1 cellular context compared by ENCODE assay signal in genomic region chr18:76993085-76993382, GRCh38.
TF ChIP-seq lines count a peak whose summit lies in the region.

No MANE protein-coding gene starts in this region.

TF ChIP-seq in IMR-90, 13 proteins besides CTCF, POLR2A, EP300 and RAD21 (continued from another document):
- no peak for TF ChIP-seq ELK1 (IDR thresholded peaks at IDR 0.05; ENCODE audit: borderline replicate concordance, low read depth, low read length)
- no peak for TF ChIP-seq RFX5 (IDR thresholded peaks at IDR 0.05; ENCODE audit: low read depth, low read length)
- TF ChIP-seq BHLHE40 (IDR thresholded peaks at IDR 0.05; ENCODE audit: low read depth, low read length), result no peak
- TF ChIP-seq FOS (IDR thresholded peaks at IDR 0.05; ENCODE audit: low read depth, low read length), result no peak
- TF ChIP-seq RCOR1 (IDR thresholded peaks at IDR 0.05; ENCODE audit: insufficient replicate concordance, low read length), result no peak
- TF ChIP-seq USF2 (IDR thresholded peaks at IDR 0.05; ENCODE audit: low read depth, low read length), result no peak
- TF ChIP-seq NFE2L2 (IDR thresholded peaks at IDR 0.05; ENCODE audit: low read depth, low read length), result no peak
- TF ChIP-seq CEBPB (IDR thresholded peaks at IDR 0.05; ENCODE audit: low read depth, low read length), result no peak
TF ChIP-seq in IMR-90: peak in this region for 0.
